ENCODE assay signal across 12 cellular contexts in genomic region chr17:78822552-78822951, GRCh38. TPM values are rescaled to one million over a fixed set of nuclear protein-coding genes. Genes with fewer than 3 reads are reported as not detected.
DNase-seq lines count a peak whose midpoint lies in the region; ATAC-seq and TF ChIP-seq lines count a peak whose summit lies in the region.
"Had no signal": no experiment of that assay in that cellular context is flagged by ENCODE, and none has a peak within 500 bp of the region (broad histone marks: within the 10 kb centered on the region; RNA-seq: fewer than 3 reads in every experiment).

No MANE protein-coding gene starts in this region.

- no peak for TF ChIP-seq EP300 in suprapubic skin (IDR thresholded peaks at IDR 0.05)

- H3K36me3 ChIP-seq in suprapubic skin (peaks cover 100% of the 10 kb centered on the region), left ventricle myocardium inferior (peaks cover 97% of the 10 kb centered on the region)

- H3K9me3 ChIP-seq in suprapubic skin (no peaks in the 10 kb centered on the region), left ventricle myocardium inferior (replicated peaks) (no peaks in the 10 kb centered on the region)
- H3K9me3 ChIP-seq: BLaER1 treated with 17β-estradiol and CSF1 and Interleukin-3, amounts not matched to agents 10 nM and 100 nM had no signal

- no peak overlapping the region for H3K4me3 Mint-ChIP-seq in activated T-cell treated with anti-CD3 and anti-CD28 coated beads, Interleukin-2, amount 50 U/mL, for 24 hours
- no peak overlapping the region for H3K4me3 Mint-ChIP-seq in activated T-helper 17 cell treated with anti-CD3 and anti-CD28 coated beads, Interleukin-2, amount 50 U/mL, for 72 hours
- no peak overlapping the region for H3K4me3 Mint-ChIP-seq in stimulated activated effector memory CD8-positive, alpha-beta T cell treated with anti-CD3 and anti-CD28 coated beads, Interleukin-12 subunit alpha, Interleukin-12 subunit beta, amount 100 ng/mL, for 72 hours
- H3K4me3 Mint-ChIP-seq: dendritic cell treated with granulocyte-macrophage colony-stimulating factor and Interleukin-4, amounts not matched to agents 40 ng/mL and 50 ng/mL, for 4 days; WTC11 had no signal

- no peaks in the 10 kb centered on the region for H3K27me3 Mint-ChIP-seq in activated T-cell treated with anti-CD3 and anti-CD28 coated beads, Interleukin-2, amount 50 U/mL, for 24 hours
- H3K27me3 Mint-ChIP-seq in activated T-helper 17 cell treated with anti-CD3 and anti-CD28 coated beads, Interleukin-2, amount 50 U/mL, for 72 hours, result no peaks in the 10 kb centered on the region
- H3K27me3 Mint-ChIP-seq: dendritic cell treated with granulocyte-macrophage colony-stimulating factor and Interleukin-4, amounts not matched to agents 40 ng/mL and 50 ng/mL, for 4 days had no signal

- H3K4me3 ChIP-seq in fibroblast of pulmonary artery (replicated peaks; ENCODE audit: low read depth, low read length) (no peak overlapping the region), suprapubic skin (no peak overlapping the region), left ventricle myocardium inferior (no peak overlapping the region)
- H3K4me3 ChIP-seq: BLaER1 treated with 17β-estradiol and CSF1 and Interleukin-3, amounts not matched to agents 10 nM and 100 nM had no signal

- H3K27me3 ChIP-seq in suprapubic skin, result no peaks in the 10 kb centered on the region
- no peaks in the 10 kb centered on the region for H3K27me3 ChIP-seq in left ventricle myocardium inferior (ENCODE audit: low read depth)
- H3K27me3 ChIP-seq: BLaER1 treated with 17β-estradiol and CSF1 and Interleukin-3, amounts not matched to agents 10 nM and 100 nM had no signal

- H3K27ac Mint-ChIP-seq in activated T-cell treated with anti-CD3 and anti-CD28 coated beads, Interleukin-2, amount 50 U/mL, for 24 hours, result peak overlapping the region; percentile 84
- H3K27ac Mint-ChIP-seq in activated T-helper 17 cell treated with anti-CD3 and anti-CD28 coated beads, Interleukin-2, amount 50 U/mL, for 72 hours, result peak overlapping the region; percentile 71
- peak overlapping the region; percentile 87 for H3K27ac Mint-ChIP-seq in stimulated activated effector memory CD8-positive, alpha-beta T cell treated with anti-CD3 and anti-CD28 coated beads, Interleukin-12 subunit alpha, Interleukin-12 subunit beta, amount 100 ng/mL, for 72 hours
- H3K27ac Mint-ChIP-seq: dendritic cell treated with granulocyte-macrophage colony-stimulating factor and Interleukin-4, amounts not matched to agents 40 ng/mL and 50 ng/mL, for 4 days had no signal

- ATAC-seq in activated T-helper 17 cell treated with anti-CD3 and anti-CD28 coated beads, Interleukin-2, amount 50 U/mL, for 72 hours (replicated peaks), result no peak
- no peak for ATAC-seq in stimulated activated effector memory CD8-positive, alpha-beta T cell treated with anti-CD3 and anti-CD28 coated beads, Interleukin-12 subunit alpha, Interleukin-12 subunit beta, amount 100 ng/mL, for 72 hours
- ATAC-seq in GM21447 (IDR thresholded peaks at IDR 0.05; ENCODE audit: unreplicated experiment), result no peak
- ATAC-seq: WTC11 had no signal

- no peak for TF ChIP-seq CTCF in fibroblast of pulmonary artery (IDR thresholded peaks at IDR 0.05; ENCODE audit: low read length, missing control alignments)
- TF ChIP-seq CTCF in suprapubic skin (IDR thresholded peaks at IDR 0.05), result no peak
- no peak for TF ChIP-seq CTCF in left ventricle myocardium inferior (IDR thresholded peaks at IDR 0.05; ENCODE audit: borderline replicate concordance)

- peaks cover 73% of the 10 kb centered on the region for H3K4me1 Mint-ChIP-seq in activated T-cell treated with anti-CD3 and anti-CD28 coated beads, Interleukin-2, amount 50 U/mL, for 24 hours (ENCODE audit: low read depth)
- peaks cover 38% of the 10 kb centered on the region for H3K4me1 Mint-ChIP-seq in activated T-helper 17 cell treated with anti-CD3 and anti-CD28 coated beads, Interleukin-2, amount 50 U/mL, for 72 hours
- peaks cover 53% of the 10 kb centered on the region for H3K4me1 Mint-ChIP-seq in stimulated activated effector memory CD8-positive, alpha-beta T cell treated with anti-CD3 and anti-CD28 coated beads, Interleukin-12 subunit alpha, Interleukin-12 subunit beta, amount 100 ng/mL, for 72 hours
- H3K4me1 Mint-ChIP-seq: WTC11 had no signal

- no peak for DNase-seq in activated T-cell treated with anti-CD3 and anti-CD28 coated beads, Interleukin-2, amount 50 U/mL, for 24 hours
- no peak for DNase-seq in activated T-cell treated with anti-CD3 and anti-CD28 coated beads, Interleukin-2, amount 50 U/mL, for 48 hours
- peak; percentile 87 for DNase-seq in fibroblast of pulmonary artery (ENCODE audit: low read depth)
- no peak for DNase-seq in stimulated activated effector memory CD8-positive, alpha-beta T cell treated with anti-CD3 and anti-CD28 coated beads, Interleukin-12 subunit alpha, Interleukin-12 subunit beta, amount 100 ng/mL, for 72 hours (ENCODE audit: low spot score in 2 of 2)
- no peak for DNase-seq in suprapubic skin (ENCODE audit: low spot score in 2 of 2)
- no peak for DNase-seq in left ventricle myocardium inferior
- DNase-seq: NCI-H82 had no signal

- intact Hi-C loops in left ventricle myocardium inferior (cut with micrococcal nuclease), result no loop called here

- H3K4me1 ChIP-seq in suprapubic skin, result peaks cover 14% of the 10 kb centered on the region
- peaks cover 14% of the 10 kb centered on the region for H3K4me1 ChIP-seq in left ventricle myocardium inferior

- 94% methylated on average over 8 of the region's 14 CpGs for WGBS in suprapubic skin

- H3K9me3 Mint-ChIP-seq in activated T-cell treated with anti-CD3 and anti-CD28 coated beads, Interleukin-2, amount 50 U/mL, for 24 hours, result no peaks in the 10 kb centered on the region
- H3K9me3 Mint-ChIP-seq in activated T-helper 17 cell treated with anti-CD3 and anti-CD28 coated beads, Interleukin-2, amount 50 U/mL, for 72 hours, result no peaks in the 10 kb centered on the region
- no peaks in the 10 kb centered on the region for H3K9me3 Mint-ChIP-seq in stimulated activated effector memory CD8-positive, alpha-beta T cell treated with anti-CD3 and anti-CD28 coated beads, Interleukin-12 subunit alpha, Interleukin-12 subunit beta, amount 100 ng/mL, for 72 hours
- H3K9me3 Mint-ChIP-seq: dendritic cell treated with granulocyte-macrophage colony-stimulating factor and Interleukin-4, amounts not matched to agents 40 ng/mL and 50 ng/mL, for 4 days; WTC11 had no signal

- H3K36me3 Mint-ChIP-seq in activated T-cell treated with anti-CD3 and anti-CD28 coated beads, Interleukin-2, amount 50 U/mL, for 24 hours (ENCODE audit: low read depth), result peaks cover 99% of the 10 kb centered on the region
- H3K36me3 Mint-ChIP-seq in activated T-helper 17 cell treated with anti-CD3 and anti-CD28 coated beads, Interleukin-2, amount 50 U/mL, for 72 hours (ENCODE audit: low read depth), result peaks cover 100% of the 10 kb centered on the region
- peaks cover 100% of the 10 kb centered on the region for H3K36me3 Mint-ChIP-seq in stimulated activated effector memory CD8-positive, alpha-beta T cell treated with anti-CD3 and anti-CD28 coated beads, Interleukin-12 subunit alpha, Interleukin-12 subunit beta, amount 100 ng/mL, for 72 hours

- no peak for TF ChIP-seq POLR2A in suprapubic skin (IDR thresholded peaks at IDR 0.05)

- H3K27ac ChIP-seq in suprapubic skin (no peak overlapping the region), left ventricle myocardium inferior (replicated peaks) (no peak overlapping the region)

RNA-seq across cellular contexts. Expression of gene USP36, which starts 18.1 kb away (rescaled TPM):
- 100 to 1,000 TPM in 1 of 2 donors, 10 to 100 TPM in 1; 95.3 to 139 TPM for total RNA-seq in activated T-helper 17 cell treated with anti-CD3 and anti-CD28 coated beads, Interleukin-2, amount 50 U/mL, for 72 hours
- total RNA-seq in suprapubic skin, result 100 to 1,000 TPM in 1 of 4 donors, 10 to 100 TPM in 3; 60.1 to 118 (median 74.4) TPM
- total RNA-seq in left ventricle myocardium inferior, result 19.4 TPM

RNA-seq across cellular contexts. Expression of gene CYTH1, which starts 40.5 kb away (rescaled TPM):
- total RNA-seq in activated T-helper 17 cell treated with anti-CD3 and anti-CD28 coated beads, Interleukin-2, amount 50 U/mL, for 72 hours, result 100 to 1,000 TPM; 173 to 195 TPM
- total RNA-seq in suprapubic skin, result 10 to 100 TPM; 57.6 to 88.6 (median 74.9) TPM
- total RNA-seq in left ventricle myocardium inferior, result 28.9 TPM
